In genomic region chr6:31948753-31949413, GRCh38 we compare ENCODE assay signal across 1 cellular context.
TF ChIP-seq lines count a peak whose summit lies in the region.

No MANE protein-coding gene starts in this region.

TF ChIP-seq in K562, 482 proteins besides CTCF, POLR2A, EP300 and RAD21 (continued from another document and continues in another):
- no peak for TF ChIP-seq ZNF407 (IDR thresholded peaks at IDR 0.05; ENCODE audit: low read depth)
- peak; percentile 82; the same call in 1 of the 2 replicates for TF ChIP-seq TOE1 (IDR thresholded peaks at IDR 0.05; ENCODE audit: borderline replicate concordance)
- peak; percentile 41; the same call in 1 of the 2 replicates for TF ChIP-seq TOE1 (CRISPR knock-in tag; IDR thresholded peaks at IDR 0.05; ENCODE audit: borderline replicate concordance, low read depth)
- TF ChIP-seq STAG1 (CRISPR knock-in tag; IDR thresholded peaks at IDR 0.05; ENCODE audit: borderline replicate concordance) = no peak
- TF ChIP-seq SLC30A9 (CRISPR knock-in tag; IDR thresholded peaks at IDR 0.05) = no peak
- peak; percentile 90 for TF ChIP-seq POLR2AphosphoS2 (IDR thresholded peaks at IDR 0.05; ENCODE audit: low read length)
- TF ChIP-seq SMARCE1 (IDR thresholded peaks at IDR 0.05) = peak; percentile 81
- peak; percentile 84 for TF ChIP-seq TFAP4 (CRISPR knock-in tag; IDR thresholded peaks at IDR 0.05; ENCODE audit: borderline replicate concordance)
- peak; percentile 68; the same call in 1 of the 2 replicates for TF ChIP-seq GATAD2A (IDR thresholded peaks at IDR 0.05)
- no peak; the same call in 1 of the 2 replicates for TF ChIP-seq ZKSCAN8 (CRISPR knock-in tag; IDR thresholded peaks at IDR 0.05)
- TF ChIP-seq ZNF639 (CRISPR knock-in tag; conservative IDR thresholded peaks at IDR 0.05 in 1 of 2, IDR thresholded peaks at IDR 0.05 in 1 of 2) = 0 out of 4 replicates have a peak, but pooled peaks of 1 of the 2 experiments have one; percentile 23
- TF ChIP-seq ILK (tag; IDR thresholded peaks at IDR 0.05; ENCODE audit: borderline replicate concordance, low read depth) = no peak
- peak; percentile 48; the same call in 1 of the 2 replicates for TF ChIP-seq ZNF511 (CRISPR knock-in tag; IDR thresholded peaks at IDR 0.05)
- TF ChIP-seq EHMT2 (IDR thresholded peaks at IDR 0.05) = peak; percentile 83
- peak; percentile 35; the same call in 1 of the 2 replicates for TF ChIP-seq RBFOX2 (IDR thresholded peaks at IDR 0.05; ENCODE audit: low read depth, low read length)
- TF ChIP-seq ATF1 (CRISPR knock-in tag; IDR thresholded peaks at IDR 0.05) = no peak
- TF ChIP-seq ATF1 (tag; IDR thresholded peaks at IDR 0.05) = peak; percentile 86
- peak; percentile 52 for TF ChIP-seq TAL1 (IDR thresholded peaks at IDR 0.05)
- TF ChIP-seq IRF9 (tag; IDR thresholded peaks at IDR 0.05) = peak; percentile 93
- TF ChIP-seq ESRRA (IDR thresholded peaks at IDR 0.05; ENCODE audit: borderline replicate concordance, low read depth) = peak; percentile 47; the same call in 1 of the 2 replicates
- TF ChIP-seq ZNF586 (CRISPR knock-in tag; conservative IDR thresholded peaks at IDR 0.05) = no peak
- no peak for TF ChIP-seq GTF3C2 (IDR thresholded peaks at IDR 0.05; ENCODE audit: borderline replicate concordance, extremely low read depth, insufficient read length)
- no peak for TF ChIP-seq SNIP1 (IDR thresholded peaks at IDR 0.05; ENCODE audit: low read depth)
- TF ChIP-seq KLF13 (tag; IDR thresholded peaks at IDR 0.05; ENCODE audit: borderline replicate concordance, low read depth) = peak; percentile 37; the same call in 1 of the 2 replicates
- TF ChIP-seq NFE2 (IDR thresholded peaks at IDR 0.05; ENCODE audit: low read depth) = 0 out of 2 replicates have a peak, but pooled peaks have one; percentile 45
- TF ChIP-seq C11orf30 (IDR thresholded peaks at IDR 0.05; ENCODE audit: low read depth) = peak; percentile 26; the same call in 1 of the 2 replicates
- peak; percentile 70; the same call in 1 of the 2 replicates for TF ChIP-seq ZBTB2 (IDR thresholded peaks at IDR 0.05)
- TF ChIP-seq SMAD3 (CRISPR knock-in tag; conservative IDR thresholded peaks at IDR 0.05) = 0 out of 2 replicates have a peak, but pooled peaks have one; percentile 47
- TF ChIP-seq HDAC2 (IDR thresholded peaks at IDR 0.05) = peak; percentile 81; the same call in 1 of the 2 replicates
- peak; percentile 94 for TF ChIP-seq JUND (IDR thresholded peaks at IDR 0.05; ENCODE audit: borderline replicate concordance, low read depth, low read length)
- peak; percentile 92; the same call in 2 of the 3 replicates for TF ChIP-seq JUND (tag; IDR thresholded peaks at IDR 0.05; ENCODE audit: borderline replicate concordance, low read depth, low read length)
- TF ChIP-seq HSF4 (CRISPR knock-in tag; IDR thresholded peaks at IDR 0.05; ENCODE audit: borderline replicate concordance) = no peak
- TF ChIP-seq VEZF1 (CRISPR knock-in tag; IDR thresholded peaks at IDR 0.05) = peak; percentile 60
- 0 out of 2 replicates have a peak, but pooled peaks have one; percentile 13 for TF ChIP-seq PHF8 (IDR thresholded peaks at IDR 0.05; ENCODE audit: borderline replicate concordance, low read length)
- TF ChIP-seq CBFA2T2 (conservative IDR thresholded peaks at IDR 0.05) = peak; percentile 55
- peak; percentile 38; the same call in 1 of the 2 replicates for TF ChIP-seq SUPT5H (IDR thresholded peaks at IDR 0.05)
- peak; percentile 27; the same call in 1 of the 2 replicates for TF ChIP-seq HNRNPUL1 (IDR thresholded peaks at IDR 0.05; ENCODE audit: low read length)
- TF ChIP-seq THRB (CRISPR knock-in tag; conservative IDR thresholded peaks at IDR 0.05) = 0 out of 2 replicates have a peak, but pooled peaks have one; percentile 62
